Comparison of ENCODE assay signal across 11 cellular contexts in the genomic region with DNA sequence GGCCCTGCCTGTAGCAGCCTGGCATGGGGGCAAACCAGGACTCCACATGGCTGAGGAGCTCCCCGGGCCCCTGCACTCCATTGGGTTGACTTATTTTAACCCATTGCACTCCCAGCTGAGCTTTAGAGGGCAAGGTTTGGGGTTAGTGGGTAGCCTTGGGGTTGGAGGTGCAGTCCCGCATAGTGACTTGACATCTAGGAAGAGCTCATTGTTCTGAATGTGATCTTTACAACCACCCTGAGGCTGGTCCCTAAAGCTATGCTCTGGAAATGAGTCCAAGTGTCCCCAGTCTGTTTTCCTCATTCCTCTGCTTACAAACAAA. TPM values are rescaled to one million over a fixed set of nuclear protein-coding genes. Genes with fewer than 3 reads are reported as not detected.
DNase-seq lines count a peak whose midpoint lies in the region; ATAC-seq and TF ChIP-seq lines count a peak whose summit lies in the region.
"Had no signal": no experiment of that assay in that cellular context is flagged by ENCODE, and none has a peak within 500 bp of the region (broad histone marks: within the 10 kb centered on the region; RNA-seq: fewer than 3 reads in every experiment).

No MANE protein-coding gene starts in this region.

- H3K9me3 ChIP-seq in OCI-LY3 (ENCODE audit: insufficient read depth, low read length) (peaks cover 13% of the 10 kb centered on the region), iPS-20b (ENCODE audit: insufficient read depth, low read depth, low read length) (no peaks in the 10 kb centered on the region), colonic mucosa (no peaks in the 10 kb centered on the region)

- no peaks in the 10 kb centered on the region for H3K79me2 ChIP-seq in OCI-LY3 (ENCODE audit: low read length)

- peaks cover 37% of the 10 kb centered on the region for H3K4me1 ChIP-seq in OCI-LY3 (ENCODE audit: low read length)
- peaks cover 15% of the 10 kb centered on the region for H3K4me1 ChIP-seq in iPS-20b (ENCODE audit: insufficient read depth, low read length)
- no peaks in the 10 kb centered on the region for H3K4me1 ChIP-seq in colonic mucosa

- no peaks in the 10 kb centered on the region for H4K20me1 ChIP-seq in OCI-LY3 (ENCODE audit: insufficient read depth, low read length)

- H3K4me3 ChIP-seq in OCI-LY3 (ENCODE audit: low read length) (peak overlapping the region; percentile 10; the same call in 1 of the 2 replicates), iPS-20b (ENCODE audit: low read length) (no peak overlapping the region), colonic mucosa (no peak overlapping the region)

- peak overlapping the region; percentile 64 for H3K27ac Mint-ChIP-seq in activated CD8-positive, alpha-beta memory T cell treated with anti-CD3 and anti-CD28 coated beads, Interleukin-2, amount 10 ng/mL, durations not matched to agents 7 days and 5 days
- peak overlapping the region; percentile 98 for H3K27ac Mint-ChIP-seq in stimulated activated naive CD8-positive, alpha-beta T cell treated with anti-CD3 and anti-CD28 coated beads, Interleukin-15, Interleukin-2, amounts not matched to agents 100 ng/mL and 50 ng/mL, for 24 hours

- H3K27me3 ChIP-seq in OCI-LY3 (ENCODE audit: low read depth, low read length) (no peaks in the 10 kb centered on the region), iPS-20b (ENCODE audit: insufficient read depth, low read length) (no peaks in the 10 kb centered on the region), colonic mucosa (no peaks in the 10 kb centered on the region)
- H3K27me3 ChIP-seq: heart left ventricle had no signal

- peaks cover 40% of the 10 kb centered on the region for H3K4me1 Mint-ChIP-seq in activated CD8-positive, alpha-beta memory T cell treated with anti-CD3 and anti-CD28 coated beads, Interleukin-2, amount 10 ng/mL, durations not matched to agents 7 days and 5 days
- H3K4me1 Mint-ChIP-seq in stimulated activated naive CD8-positive, alpha-beta T cell treated with anti-CD3 and anti-CD28 coated beads, Interleukin-15, Interleukin-2, amounts not matched to agents 100 ng/mL and 50 ng/mL, for 24 hours (ENCODE audit: low read depth), result peaks cover 58% of the 10 kb centered on the region

- peak overlapping the region; percentile 43; the same call in 1 of the 2 replicates for H2AFZ ChIP-seq in OCI-LY3 (ENCODE audit: low read depth, low read length)

- CTCF ChIA-PET in activated CD8-positive, alpha-beta memory T cell treated with anti-CD3 and anti-CD28 coated beads, Interleukin-2, amount 10 ng/mL, durations not matched to agents 7 days and 5 days (lab: Charles Lee), result interaction anchor here (0.6 to 1.6 kb wide), 9 partner anchors 16 to 228 kb away, joined by 3 to 8 read pairs (median 4); no protein-coding TSS in a partner anchor

- intact Hi-C loops in colonic mucosa (cut with DNase I), result no loop called here

- H3K27me3 Mint-ChIP-seq in activated CD8-positive, alpha-beta memory T cell treated with anti-CD3 and anti-CD28 coated beads, Interleukin-2, amount 10 ng/mL, durations not matched to agents 7 days and 5 days, result no peaks in the 10 kb centered on the region
- H3K27me3 Mint-ChIP-seq in stimulated activated naive CD8-positive, alpha-beta T cell treated with anti-CD3 and anti-CD28 coated beads, Interleukin-15, Interleukin-2, amounts not matched to agents 100 ng/mL and 50 ng/mL, for 24 hours, result no peaks in the 10 kb centered on the region

- H3K9me3 Mint-ChIP-seq in activated CD8-positive, alpha-beta memory T cell treated with anti-CD3 and anti-CD28 coated beads, Interleukin-2, amount 10 ng/mL, durations not matched to agents 7 days and 5 days (ENCODE audit: low read depth), result peaks cover 7% of the 10 kb centered on the region
- H3K9me3 Mint-ChIP-seq in stimulated activated naive CD8-positive, alpha-beta T cell treated with anti-CD3 and anti-CD28 coated beads, Interleukin-15, Interleukin-2, amounts not matched to agents 100 ng/mL and 50 ng/mL, for 24 hours, result peaks cover 10% of the 10 kb centered on the region

- peaks cover 8% of the 10 kb centered on the region for H3K36me3 Mint-ChIP-seq in activated CD8-positive, alpha-beta memory T cell treated with anti-CD3 and anti-CD28 coated beads, Interleukin-2, amount 10 ng/mL, durations not matched to agents 7 days and 5 days
- H3K36me3 Mint-ChIP-seq in stimulated activated naive CD8-positive, alpha-beta T cell treated with anti-CD3 and anti-CD28 coated beads, Interleukin-15, Interleukin-2, amounts not matched to agents 100 ng/mL and 50 ng/mL, for 24 hours (ENCODE audit: low read depth), result peaks cover 4% of the 10 kb centered on the region

- DNase-seq in activated CD8-positive, alpha-beta memory T cell treated with anti-CD3 and anti-CD28 coated beads, Interleukin-2, amount 10 ng/mL, durations not matched to agents 7 days and 5 days, result no peak
- DNase-seq in activated CD8-positive, alpha-beta memory T cell treated with anti-CD3 and anti-CD28 coated beads, Interleukin-2, amount 50 U/mL, for 4 hours, result no peak
- DNase-seq in colonic mucosa, result no peak
- DNase-seq: heart left ventricle; NCI-H1048; stimulated activated CD4-positive, alpha-beta T cell treated with anti-CD3 and anti-CD28 coated beads, Interleukin-15, amount 100 ng/mL, for 24 hours had no signal

- H3K36me3 ChIP-seq in OCI-LY3 (replicated peaks; ENCODE audit: low read depth, low read length) (peaks cover 5% of the 10 kb centered on the region), iPS-20b (ENCODE audit: insufficient read depth, low read depth, low read length) (no peaks in the 10 kb centered on the region), colonic mucosa (no peaks in the 10 kb centered on the region)
- H3K36me3 ChIP-seq: heart left ventricle had no signal

- H3K4me2 ChIP-seq in OCI-LY3 (ENCODE audit: low read length), result peak overlapping the region; percentile 43

- ATAC-seq in activated CD8-positive, alpha-beta memory T cell treated with anti-CD3 and anti-CD28 coated beads, Interleukin-2, amount 10 ng/mL, durations not matched to agents 7 days and 5 days, result no peak
- no peak for ATAC-seq in HG03196 (IDR thresholded peaks at IDR 0.05; ENCODE audit: unreplicated experiment)
- no peak for ATAC-seq in HG03045 (IDR thresholded peaks at IDR 0.05; ENCODE audit: unreplicated experiment)
- ATAC-seq: heart left ventricle had no signal

- H3K27ac ChIP-seq in OCI-LY3 (ENCODE audit: low read length) (peak overlapping the region; percentile 73), iPS-20b (ENCODE audit: low read length) (peak overlapping the region; percentile 56), colonic mucosa (no peak overlapping the region)

- TF ChIP-seq CTCF in OCI-LY3 (IDR thresholded peaks at IDR 0.05; ENCODE audit: low read depth, low read length) (no peak), colonic mucosa (IDR thresholded peaks at IDR 0.05) (no peak)

- peak overlapping the region; percentile 47; the same call in 1 of the 2 replicates for H3K9ac ChIP-seq in OCI-LY3 (ENCODE audit: low read length)
- peak overlapping the region; percentile 2; the same call in 1 of the 2 replicates for H3K9ac ChIP-seq in iPS-20b (ENCODE audit: low read depth, low read length)
- no peak overlapping the region for H3K9ac ChIP-seq in colonic mucosa (ENCODE audit: low read depth in 2 of 2, low read length in 2 of 2)

- H3K4me3 Mint-ChIP-seq in activated CD8-positive, alpha-beta memory T cell treated with anti-CD3 and anti-CD28 coated beads, Interleukin-2, amount 10 ng/mL, durations not matched to agents 7 days and 5 days, result no peak overlapping the region
- H3K4me3 Mint-ChIP-seq in stimulated activated naive CD8-positive, alpha-beta T cell treated with anti-CD3 and anti-CD28 coated beads, Interleukin-15, Interleukin-2, amounts not matched to agents 100 ng/mL and 50 ng/mL, for 24 hours, result peak overlapping the region; percentile 45

RNA-seq across cellular contexts. Expression of gene NFKBIA, which starts 36.4 kb away (rescaled TPM):
- 100 to 1,000 TPM in 1 of 2 experiments, 10 to 100 TPM in 1; 82.9 to 245 TPM for total RNA-seq in activated CD8-positive, alpha-beta memory T cell treated with anti-CD3 and anti-CD28 coated beads, Interleukin-2, amount 10 ng/mL, durations not matched to agents 7 days and 5 days
- 100 to 1,000 TPM in 1 of 2 donors, 10 to 100 TPM in 1; 78.2 to 125 TPM for total RNA-seq in colonic mucosa

Comparison
In these comparisons a context has a peak if more than half of its experiments do, and no peak if none do; other contexts are left out.
1. H3K9ac ChIP-seq: peak in OCI-LY3 (single experiment) and iPS-20b (single experiment); none in colonic mucosa (0 of 2).